ENCODE assay signal across 8 cellular contexts in genomic region chr1:19439464-19440171, GRCh38. TPM values are rescaled to one million over a fixed set of nuclear protein-coding genes. Genes with fewer than 3 reads are reported as not detected.
DNase-seq lines count a peak whose midpoint lies in the region; ATAC-seq and TF ChIP-seq lines count a peak whose summit lies in the region.

No MANE protein-coding gene starts in this region.

- peak; percentile 14 to 69 (median 50) for DNase-seq in CD8-positive, alpha-beta T cell
- DNase-seq in PC-3 (no peak), breast epithelium (ENCODE audit: low spot score in 2 of 2) (peak in 1 of 2 donors; percentile 56), aorta (peak in 1 of 2 donors; percentile 76), DMS79 treated with DMSO at 0.1 percent for 48 hours (lab: John Stamatoyannopoulos, UW) (no peak), NCI-H2227 (lab: John Stamatoyannopoulos, UW; ENCODE audit: unreplicated experiment) (no peak), NCI-H748 treated with DMSO at 0.1 percent for 48 hours (lab: John Stamatoyannopoulos, UW) (no peak)

- peaks cover 80% of the 10 kb centered on the region for H3K4me1 ChIP-seq in CD8-positive, alpha-beta T cell (ENCODE audit: insufficient read depth, low read length)
- H3K4me1 ChIP-seq in PC-3 (ENCODE audit: insufficient read depth, low read length), result peaks cover 18% of the 10 kb centered on the region
- H3K4me1 ChIP-seq in breast epithelium, result peaks cover 45 to 51% of the 10 kb centered on the region in 2 donors
- H3K4me1 ChIP-seq in liver (ENCODE audit: control insufficient read depth in 4 of 4, insufficient read depth in 4 of 4, low read length in 3 of 4), result peaks cover 11 to 54% (median 45%) of the 10 kb centered on the region in 4 donors
- H3K4me1 ChIP-seq in aorta (ENCODE audit: control insufficient read depth in 1 of 2, insufficient read depth in 2 of 2, low read length in 2 of 2), result peaks cover 15 to 19% of the 10 kb centered on the region in 2 donors

- ATAC-seq in CD8-positive, alpha-beta T cell, result peak; percentile 82
- ATAC-seq in PC-3 (no peak), aorta (ENCODE audit: low FRiP score) (no peak)

- H3K9me3 Mint-ChIP-seq in CD8-positive, alpha-beta T cell, result no peaks in the 10 kb centered on the region

- H3K79me2 ChIP-seq in PC-3 (ENCODE audit: low read length), result peaks cover 95% of the 10 kb centered on the region

- H3K27me3 Mint-ChIP-seq in CD8-positive, alpha-beta T cell (ENCODE audit: low read depth), result no peaks in the 10 kb centered on the region

- peaks cover 90% of the 10 kb centered on the region for H3K4me1 Mint-ChIP-seq in CD8-positive, alpha-beta T cell (ENCODE audit: low read depth)

- peaks cover 28% of the 10 kb centered on the region; the same call in 1 of the 2 replicates for H4K20me1 ChIP-seq in PC-3 (ENCODE audit: low read length)

- peak; percentile 47 for TF ChIP-seq CTCF in CD8-positive, alpha-beta T cell (IDR thresholded peaks at IDR 0.05)
- TF ChIP-seq CTCF in PC-3 (conservative IDR thresholded peaks at IDR 0.05; ENCODE audit: low read depth, low read length), result peak; percentile 39
- TF ChIP-seq CTCF in breast epithelium (IDR thresholded peaks at IDR 0.05), result no peak
- no peak for TF ChIP-seq CTCF in liver (IDR thresholded peaks at IDR 0.05; ENCODE audit: low read depth, low read length, missing input control)

- TF ChIP-seq POLR2A in breast epithelium (IDR thresholded peaks at IDR 0.05), result no peak

- peak; percentile 4 to 22 for TF ChIP-seq RAD21 in liver (IDR thresholded peaks at IDR 0.05)

- intact Hi-C loops in CD8-positive, alpha-beta T cell (cut with DNase I, micrococcal nuclease), result loop anchor here (1.0 to 2.0 kb wide), 3 partner anchors 143 to 214 kb away; no protein-coding TSS in a partner anchor
- intact Hi-C loops in PC-3 (cut with micrococcal nuclease), result loop anchor here (1.0 to 10.0 kb wide), 2 partner anchors 9 to 45 kb away; partner anchors contain the start of gene CAPZB
- intact Hi-C loops in breast epithelium (cut with DNase I; ENCODE audit: low total_unique reads), result loop anchor here (10.0 kb wide), 1 partner anchor 45 kb away; the partner anchor contains the start of gene CAPZB
- intact Hi-C loops in aorta (cut with DNase I), result loop anchor here in 1 of 2 donors (5.0 kb wide), 2 partner anchors 37 to 43 kb away; no protein-coding TSS in a partner anchor

- POLR2A ChIA-PET in CD8-positive, alpha-beta T cell (lab: Charles Lee), result interaction anchor here (0.7 to 2.0 kb wide), 4 partner anchors 22 to 46 kb away, joined by 3 to 6 read pairs (median 4); no protein-coding TSS in a partner anchor
- POLR2A ChIA-PET in PC-3 (lab: Charles Lee; ENCODE audit: unreplicated experiment), result interaction anchor here (0.6 kb wide), 1 partner anchor 203 kb away, joined by 4 read pairs; no protein-coding TSS in a partner anchor

- H3K27ac Mint-ChIP-seq in CD8-positive, alpha-beta T cell, result peak overlapping the region; percentile 85

- 73% methylated on average over 13 of the region's 13 CpGs for WGBS in liver
- WGBS in aorta, 2 donors, result 12 to 17% methylated on average over 13 of the region's 13 CpGs

- H3K36me3 Mint-ChIP-seq in CD8-positive, alpha-beta T cell, result peaks cover 70% of the 10 kb centered on the region

- no peaks in the 10 kb centered on the region for H3K9me3 ChIP-seq in CD8-positive, alpha-beta T cell (ENCODE audit: low read length)
- H3K9me3 ChIP-seq in PC-3 (ENCODE audit: low read length) (no peaks in the 10 kb centered on the region), breast epithelium (no peaks in the 10 kb centered on the region), liver (ENCODE audit: control insufficient read depth in 4 of 4, low read length in 3 of 4) (no peaks in the 10 kb centered on the region), aorta (ENCODE audit: control insufficient read depth, low read length) (no peaks in the 10 kb centered on the region)

- H3K27ac ChIP-seq in CD8-positive, alpha-beta T cell (ENCODE audit: low read depth, low read length), result no peak overlapping the region
- H3K27ac ChIP-seq in PC-3 (ENCODE audit: low read length), result peak overlapping the region; percentile 55
- H3K27ac ChIP-seq in breast epithelium, result peak overlapping the region; percentile 88 to 95
- H3K27ac ChIP-seq in liver (ENCODE audit: low read depth in 1 of 2, low read length in 2 of 2), result no peak overlapping the region
- H3K27ac ChIP-seq in aorta (ENCODE audit: low read depth in 1 of 2, low read length in 2 of 2), result peak overlapping the region; percentile 24 to 58

- peak overlapping the region; percentile 53; the same call in 1 of the 2 replicates for H3K4me2 ChIP-seq in PC-3 (ENCODE audit: low read length)

- BruUV-seq in PC-3 (replicated peaks; lab: Mats Ljungman, UMichigan), result no TSS peak

- no peaks in the 10 kb centered on the region for H3K27me3 ChIP-seq in CD8-positive, alpha-beta T cell (ENCODE audit: insufficient read depth, low read length)
- H3K27me3 ChIP-seq in PC-3 (ENCODE audit: low read length) (no peaks in the 10 kb centered on the region), breast epithelium (no peaks in the 10 kb centered on the region), liver (ENCODE audit: control insufficient read depth in 4 of 4, insufficient read depth in 4 of 4, low read length in 3 of 4) (no peaks in the 10 kb centered on the region), aorta (ENCODE audit: control insufficient read depth in 1 of 2, insufficient read depth in 2 of 2, low read length in 1 of 2) (no peaks in the 10 kb centered on the region)

- CTCF ChIA-PET in CD8-positive, alpha-beta T cell (lab: Charles Lee), result interaction anchor here (0.8 to 8.1 kb wide), 10 partner anchors 9 to 142 kb away, joined by 3 to 78 read pairs (median 3); no protein-coding TSS in a partner anchor
- CTCF ChIA-PET in PC-3 (lab: Charles Lee), result no interaction called here

- no peaks in the 10 kb centered on the region for H3K9me2 ChIP-seq in PC-3 (replicated peaks; ENCODE audit: low read length)

- peaks cover 20% of the 10 kb centered on the region for H3K36me3 ChIP-seq in CD8-positive, alpha-beta T cell (ENCODE audit: insufficient read depth, low read length)
- H3K36me3 ChIP-seq in PC-3 (ENCODE audit: low read depth, low read length) (peaks cover 25% of the 10 kb centered on the region; the same call in 1 of the 2 replicates), breast epithelium (no peaks in the 10 kb centered on the region), liver (ENCODE audit: control insufficient read depth in 4 of 4, insufficient read depth in 3 of 4, low read depth in 1 of 4, low read length in 3 of 4) (no peaks in the 10 kb centered on the region), aorta (ENCODE audit: control insufficient read depth in 1 of 2, insufficient read depth in 2 of 2, low read length in 1 of 2) (no peaks in the 10 kb centered on the region)

- H3K9ac ChIP-seq in PC-3 (ENCODE audit: low read length) (no peak overlapping the region), liver (ENCODE audit: low read depth in 1 of 2, low read length in 2 of 2) (no peak overlapping the region)

- H3K4me3 ChIP-seq in CD8-positive, alpha-beta T cell (ENCODE audit: low read depth, low read length), result no peak overlapping the region
- H3K4me3 ChIP-seq in PC-3 (ENCODE audit: low read length) (no peak overlapping the region), breast epithelium (no peak overlapping the region), liver (ENCODE audit: low read depth in 1 of 3, low read length in 3 of 3) (no peak overlapping the region), aorta (ENCODE audit: low read length in 2 of 2) (no peak overlapping the region)

- H3F3A ChIP-seq in PC-3 (ENCODE audit: low read length, unreplicated experiment), result peaks cover 4% of the 10 kb centered on the region

- H2AFZ ChIP-seq in PC-3 (ENCODE audit: low read length), result no peak overlapping the region

- H3K4me3 Mint-ChIP-seq in CD8-positive, alpha-beta T cell, result peak overlapping the region; percentile 22

TF ChIP-seq in liver, 16 proteins besides CTCF, POLR2A, EP300 and RAD21 (continues in another document):
- TF ChIP-seq EGR1 (IDR thresholded peaks at IDR 0.05; ENCODE audit: low read depth in 2 of 2) (no peak), FOXA1 (IDR thresholded peaks at IDR 0.05) (no peak), REST (IDR thresholded peaks at IDR 0.05) (no peak), GABPA (IDR thresholded peaks at IDR 0.05 in 1 of 2, conservative IDR thresholded peaks at IDR 0.05 in 1 of 2) (no peak), SP1 (IDR thresholded peaks at IDR 0.05) (no peak), YY1 (IDR thresholded peaks at IDR 0.05) (no peak), JUND (IDR thresholded peaks at IDR 0.05) (no peak), HNF4A (conservative IDR thresholded peaks at IDR 0.05) (no peak), NR2F2 (IDR thresholded peaks at IDR 0.05) (no peak), ATF3 (IDR thresholded peaks at IDR 0.05) (no peak)

RNA-seq across cellular contexts. Expression of gene CAPZB, which starts 45.7 kb away (rescaled TPM):
- 100 to 1,000 TPM; 145 to 151 TPM for total RNA-seq in CD8-positive, alpha-beta T cell
- total RNA-seq in PC-3 (2014; rRNA removed) (86.7 and 94.3 TPM in 2 replicates), breast epithelium (100 to 1,000 TPM; 112 to 114 (median 113) TPM), liver (10 to 100 TPM; 38.3 to 43.2 TPM), aorta (100 to 1,000 TPM; 289 to 297 TPM)
- polyA plus RNA-seq in liver (10 to 100 TPM; 59.0 to 98.9 TPM), aorta (100 to 1,000 TPM; 230 to 254 TPM)

Comparison
In these comparisons a context has a peak if more than half of its experiments do, and no peak if none do; other contexts are left out.
1. DNase-seq: peak in CD8-positive, alpha-beta T cell (7 of 7); none in PC-3 (single experiment), DMS79 treated with DMSO at 0.1 percent for 48 hours (single experiment), NCI-H2227 (single experiment) and NCI-H748 treated with DMSO at 0.1 percent for 48 hours (single experiment).
2. H3K27ac ChIP-seq: peak in PC-3 (single experiment), breast epithelium (2 of 2) and aorta (2 of 2); none in CD8-positive, alpha-beta T cell (single experiment) and liver (0 of 2).
3. CTCF ChIP-seq: peak in CD8-positive, alpha-beta T cell (single experiment) and PC-3 (single experiment); none in breast epithelium (0 of 3) and liver (single experiment).